In the genomic region with DNA sequence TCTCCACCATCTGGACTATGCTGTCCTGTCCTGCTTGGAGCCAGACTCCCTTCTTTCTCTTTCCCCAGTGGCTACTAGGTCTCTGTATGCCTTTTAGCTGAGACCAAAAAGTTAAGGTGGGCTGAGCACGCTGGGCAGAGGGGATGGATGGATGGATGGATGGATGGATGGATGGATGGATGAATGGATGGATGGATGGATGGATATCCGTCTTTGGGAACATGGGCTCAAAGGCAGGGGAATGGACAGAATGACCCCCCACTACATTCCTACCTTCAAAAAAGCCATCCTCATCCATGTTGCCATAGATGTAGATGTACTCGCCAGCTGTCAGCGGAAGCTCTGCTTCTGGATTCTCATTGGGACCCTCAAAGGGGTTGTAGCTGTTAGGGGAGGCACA, we compare ENCODE assay signal across 16 cellular contexts. TPM values are rescaled to one million over a fixed set of nuclear protein-coding genes. Genes with fewer than 3 reads are reported as not detected.
DNase-seq lines count a peak whose midpoint lies in the region; ATAC-seq, FAIRE-seq and TF ChIP-seq lines count a peak whose summit lies in the region.
"Had no signal": no experiment of that assay in that cellular context is flagged by ENCODE, and none has a peak within 500 bp of the region (broad histone marks: within the 10 kb centered on the region; RNA-seq: fewer than 3 reads in every experiment).

No MANE protein-coding gene starts in this region.

- POLR2A ChIA-PET in MCF 10A (lab: Yijun Ruan, JAX): interaction anchor here (1.0 to 2.8 kb wide), 3 partner anchors 23 to 199 kb away, joined by 3 to 28 read pairs (median 4); a partner anchor contains a TSS

- peaks cover 24% of the 10 kb centered on the region for H3K4me1 Mint-ChIP-seq in activated T-cell treated with anti-CD3 and anti-CD28 coated beads, Interleukin-2, amount 50 U/mL, for 24 hours (ENCODE audit: low read depth)
- peaks cover 10 to 14% of the 10 kb centered on the region in 2 donors for H3K4me1 Mint-ChIP-seq in stimulated activated naive B cell treated with anti-CD40 and anti-IgM and Interleukin-4, amounts not matched to agents 10 μg/mL and 1 μg/mL and 100 μg/mL, for 72 hours
- H3K4me1 Mint-ChIP-seq in MCF 10A (ENCODE audit: insufficient read depth, unreplicated experiment): peaks cover 6% of the 10 kb centered on the region

- no peak for FAIRE-seq in GM12891 (lab: Jason Lieb, UNC)
- FAIRE-seq: A204.1, GM12878 had no signal

- CTCF ChIA-PET in MCF 10A (lab: Yijun Ruan, JAX): interaction anchor here (0.5 to 6.8 kb wide), 13 partner anchors 8 to 703 kb away, joined by 3 to 127 read pairs (median 4); a partner anchor contains a TSS

- peak; percentile 44; the same call in 1 of the 2 replicates for TF ChIP-seq POLR2A in GM12891 (IDR thresholded peaks at IDR 0.05; ENCODE audit: low read depth, low read length)

- no peaks in the 10 kb centered on the region for H3K9me3 Mint-ChIP-seq in activated T-cell treated with anti-CD3 and anti-CD28 coated beads, Interleukin-2, amount 50 U/mL, for 24 hours
- no peaks in the 10 kb centered on the region for H3K9me3 Mint-ChIP-seq in stimulated activated naive B cell treated with anti-CD40 and anti-IgM and Interleukin-4, amounts not matched to agents 10 μg/mL and 1 μg/mL and 100 μg/mL, for 72 hours
- no peaks in the 10 kb centered on the region for H3K9me3 Mint-ChIP-seq in MCF 10A (ENCODE audit: unreplicated experiment)

- DNase-seq in activated T-cell treated with anti-CD3 and anti-CD28 coated beads, Interleukin-2, amount 50 U/mL, for 24 hours: no peak
- no peak for DNase-seq in activated T-cell treated with anti-CD3 and anti-CD28 coated beads, Interleukin-2, amount 50 U/mL, for 48 hours
- DNase-seq in GM12891 (ENCODE audit: insufficient read length, low spot score) (no peak), left lobe of liver (ENCODE audit: low spot score) (peak; percentile 14), GM19238 (ENCODE audit: insufficient read length, low spot score) (no peak), glomerular visceral epithelial cell (ENCODE audit: extremely low spot score) (no peak), MCF 10A (ENCODE audit: unreplicated experiment) (no peak)
- DNase-seq in stimulated activated naive B cell treated with anti-CD40 and anti-IgM and Interleukin-4, amounts not matched to agents 10 μg/mL and 1 μg/mL and 100 μg/mL, for 72 hours: no peak
- DNase-seq: GM23248, KG1, NCI-H1092 treated with DMSO at 0.1 percent for 48 hours, NCI-H1694 had no signal

- TF ChIP-seq CTCF in MCF 10A (IDR thresholded peaks at IDR 0.05; ENCODE audit: unreplicated experiment): no peak

- no peak overlapping the region for H3K4me3 Mint-ChIP-seq in activated T-cell treated with anti-CD3 and anti-CD28 coated beads, Interleukin-2, amount 50 U/mL, for 24 hours
- no peak overlapping the region for H3K4me3 Mint-ChIP-seq in stimulated activated naive B cell treated with anti-CD40 and anti-IgM and Interleukin-4, amounts not matched to agents 10 μg/mL and 1 μg/mL and 100 μg/mL, for 72 hours
- no peak overlapping the region for H3K4me3 Mint-ChIP-seq in MCF 10A (ENCODE audit: unreplicated experiment)

- intact Hi-C loops in MCF 10A (cut with micrococcal nuclease): no loop called here

- peak overlapping the region; percentile 66 for H3K27ac Mint-ChIP-seq in activated T-cell treated with anti-CD3 and anti-CD28 coated beads, Interleukin-2, amount 50 U/mL, for 24 hours
- H3K27ac Mint-ChIP-seq in stimulated activated naive B cell treated with anti-CD40 and anti-IgM and Interleukin-4, amounts not matched to agents 10 μg/mL and 1 μg/mL and 100 μg/mL, for 72 hours: peak overlapping the region; percentile 20
- H3K27ac Mint-ChIP-seq in MCF 10A (ENCODE audit: low read depth, unreplicated experiment): no peak overlapping the region

- no peak for ATAC-seq in left lobe of liver
- no peak for ATAC-seq in stimulated activated naive B cell treated with anti-CD40 and anti-IgM and Interleukin-4, amounts not matched to agents 10 μg/mL and 1 μg/mL and 100 μg/mL, for 72 hours (replicated peaks)
- ATAC-seq: GM12878 had no signal

- no TSS peak for BruUV-seq in MCF 10A (replicated peaks; lab: Mats Ljungman, UMichigan)

- peaks cover 50% of the 10 kb centered on the region for H3K36me3 Mint-ChIP-seq in activated T-cell treated with anti-CD3 and anti-CD28 coated beads, Interleukin-2, amount 50 U/mL, for 24 hours (ENCODE audit: low read depth)
- H3K36me3 Mint-ChIP-seq in stimulated activated naive B cell treated with anti-CD40 and anti-IgM and Interleukin-4, amounts not matched to agents 10 μg/mL and 1 μg/mL and 100 μg/mL, for 72 hours: no peaks in the 10 kb centered on the region
- H3K36me3 Mint-ChIP-seq in MCF 10A (ENCODE audit: insufficient read depth, unreplicated experiment): no peaks in the 10 kb centered on the region

- no peaks in the 10 kb centered on the region for H3K27me3 Mint-ChIP-seq in activated T-cell treated with anti-CD3 and anti-CD28 coated beads, Interleukin-2, amount 50 U/mL, for 24 hours
- H3K27me3 Mint-ChIP-seq in stimulated activated naive B cell treated with anti-CD40 and anti-IgM and Interleukin-4, amounts not matched to agents 10 μg/mL and 1 μg/mL and 100 μg/mL, for 72 hours: no peaks in the 10 kb centered on the region
- no peaks in the 10 kb centered on the region for H3K27me3 Mint-ChIP-seq in MCF 10A (ENCODE audit: insufficient read depth, unreplicated experiment)

TF ChIP-seq in GM12891, 5 proteins besides CTCF, POLR2A, EP300 and RAD21:
- TF ChIP-seq PAX5 (IDR thresholded peaks at IDR 0.05; ENCODE audit: insufficient read depth, low read length, severe bottlenecking) (no peak), POLR2AphosphoS5 (IDR thresholded peaks at IDR 0.05; ENCODE audit: low read depth, low read length) (no peak), POU2F2 (IDR thresholded peaks at IDR 0.05; ENCODE audit: low read depth, low read length) (no peak), SPI1 (IDR thresholded peaks at IDR 0.05; ENCODE audit: low read depth, low read length) (no peak), TAF1 (IDR thresholded peaks at IDR 0.05; ENCODE audit: low read depth, low read length) (no peak)
TF ChIP-seq in GM12891: peak in this region for 0.

RNA-seq across cellular contexts. Expression of a gene that starts 12.8 kb away (rescaled TPM):
- polyA plus RNA-seq in GM12891 (2012; ENCODE audit: low read depth, missing spikeins): 11.0 TPM
- total RNA-seq in left lobe of liver (6.5 TPM), MCF 10A (2022) (not detected in 2 replicates)
- total RNA-seq: G401 had no signal

RNA-seq across cellular contexts. Expression of a gene that starts 35.0 kb away (rescaled TPM):
- 0.15 TPM for polyA plus RNA-seq in GM12891 (2012; ENCODE audit: low read depth, missing spikeins)
- 0.43 TPM for total RNA-seq in left lobe of liver
- total RNA-seq in MCF 10A (2022): 0.19 TPM in 1 of 2 replicates, not detected in the other
- total RNA-seq: G401, GM23248, M059J had no signal
- polyA plus RNA-seq: GM23248 had no signal

RNA-seq across cellular contexts. Expression of a gene that starts 36.3 kb away (rescaled TPM):
- 122 TPM for polyA plus RNA-seq in GM12891 (2012; ENCODE audit: low read depth, missing spikeins)
- total RNA-seq in left lobe of liver (40.0 TPM), MCF 10A (2022) (63.4 and 90.8 TPM in 2 replicates)
